In the genomic region with DNA sequence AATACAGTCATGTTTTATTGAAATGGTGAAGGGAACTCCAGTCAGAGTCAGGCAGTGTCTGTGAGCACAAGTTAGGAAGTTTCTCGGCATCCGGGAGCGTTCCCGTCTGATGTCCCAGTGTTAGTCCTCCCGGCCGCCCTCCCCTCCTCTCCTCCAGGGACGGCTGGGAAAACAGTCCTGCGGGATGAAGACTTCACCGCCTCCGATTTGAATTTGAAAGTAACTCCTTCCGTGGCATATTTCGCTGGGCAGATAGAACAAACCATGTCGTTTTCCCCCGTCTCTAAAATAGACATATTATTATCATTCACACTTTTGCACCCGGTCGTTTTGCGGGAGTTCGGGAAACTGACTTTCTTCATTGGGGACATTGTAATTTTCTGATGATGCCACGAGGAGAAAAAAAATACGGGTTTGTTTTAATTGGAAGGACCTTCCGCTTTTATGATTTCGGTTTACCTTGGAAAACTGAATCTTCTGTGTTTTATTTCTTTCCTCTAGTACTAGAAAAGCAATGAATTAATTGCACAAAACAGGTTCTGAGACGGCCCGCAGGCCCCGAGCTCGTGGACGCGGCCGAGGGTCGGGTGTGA, we compare ENCODE assay signal across 1 cellular context.
TF ChIP-seq lines count a peak whose summit lies in the region.

No MANE protein-coding gene starts in this region.

TF ChIP-seq in IMR-90, 13 proteins besides CTCF, POLR2A, EP300 and RAD21 (continued from another document):
- TF ChIP-seq, protein P1, sequence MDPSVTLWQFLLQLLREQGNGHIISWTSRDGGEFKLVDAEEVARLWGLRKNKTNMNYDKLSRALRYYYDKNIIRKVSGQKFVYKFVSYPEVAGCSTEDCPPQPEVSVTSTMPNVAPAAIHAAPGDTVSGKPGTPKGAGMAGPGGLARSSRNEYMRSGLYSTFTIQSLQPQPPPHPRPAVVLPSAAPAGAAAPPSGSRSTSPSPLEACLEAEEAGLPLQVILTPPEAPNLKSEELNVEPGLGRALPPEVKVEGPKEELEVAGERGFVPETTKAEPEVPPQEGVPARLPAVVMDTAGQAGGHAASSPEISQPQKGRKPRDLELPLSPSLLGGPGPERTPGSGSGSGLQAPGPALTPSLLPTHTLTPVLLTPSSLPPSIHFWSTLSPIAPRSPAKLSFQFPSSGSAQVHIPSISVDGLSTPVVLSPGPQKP (IDR thresholded peaks at IDR 0.05; ENCODE audit: borderline replicate concordance, low read depth, low read length) = no peak
